17 cellular contexts compared by ENCODE assay signal in genomic region chr17:3885271-3885670, GRCh38. TPM values are rescaled to one million over a fixed set of nuclear protein-coding genes. Genes with fewer than 3 reads are reported as not detected.
DNase-seq lines count a peak whose midpoint lies in the region; ATAC-seq, FAIRE-seq and TF ChIP-seq lines count a peak whose summit lies in the region.
"Had no signal": no experiment of that assay in that cellular context is flagged by ENCODE, and none has a peak within 500 bp of the region (broad histone marks: within the 10 kb centered on the region; RNA-seq: fewer than 3 reads in every experiment).

No MANE protein-coding gene starts in this region.

- H3K4me1 ChIP-seq in GM23248 (ENCODE audit: insufficient read depth) (peaks cover 31% of the 10 kb centered on the region), endothelial cell of umbilical vein (ENCODE audit: control insufficient read depth, extremely low read depth, insufficient read depth, low read length) (peaks cover 45% of the 10 kb centered on the region), vagina (peaks cover 51% of the 10 kb centered on the region)
- H3K4me1 ChIP-seq: HAP-1 had no signal

- dilution Hi-C loops in endothelial cell of umbilical vein (cut with MboI; ENCODE audit: extremely low pct_ligation_motif_present, low sequenced_read_pairs), result no loop called here

- H3K4me3 ChIP-seq in GM23248 (no peak overlapping the region), endothelial cell of umbilical vein (replicated peaks in 1 of 3; ENCODE audit: insufficient read depth in 1 of 3, low read depth in 1 of 3, low read length in 3 of 3) (no peak overlapping the region), vagina (no peak overlapping the region)
- H3K4me3 ChIP-seq: HAP-1, K562 had no signal

- H4K20me1 ChIP-seq in GM23248 (ENCODE audit: insufficient read depth) (no peaks in the 10 kb centered on the region), endothelial cell of umbilical vein (replicated peaks; ENCODE audit: control insufficient read depth, extremely low read depth, insufficient read depth, low read length) (no peaks in the 10 kb centered on the region)

- H3K9ac ChIP-seq in GM23248, result peak overlapping the region; percentile 46
- no peak overlapping the region for H3K9ac ChIP-seq in endothelial cell of umbilical vein (replicated peaks; ENCODE audit: extremely low read depth, insufficient read depth, low read length)

- in situ Hi-C loops in GM23248 (cut with MboI), result no loop called here

- H3K27ac ChIP-seq in GM23248 (no peak overlapping the region), endothelial cell of umbilical vein (ENCODE audit: insufficient read depth, low read depth, low read length) (peak overlapping the region; percentile 2), vagina (peak overlapping the region; percentile 27)
- H3K27ac ChIP-seq: HL-60 had no signal

- no TSS peak for BruUV-seq in endothelial cell of umbilical vein (replicated peaks; lab: Mats Ljungman, UMichigan)

- H3K27me3 Mint-ChIP-seq in activated T-helper 17 cell treated with anti-CD3 and anti-CD28 coated beads, Interleukin-2, amount 50 U/mL, for 72 hours, result no peaks in the 10 kb centered on the region
- H3K27me3 Mint-ChIP-seq in activated CD4-positive, alpha-beta memory T cell treated with anti-CD3 and anti-CD28 coated beads for 36 hours, result no peaks in the 10 kb centered on the region

- H3K4me2 ChIP-seq in GM23248 (ENCODE audit: unreplicated experiment) (no peak overlapping the region), endothelial cell of umbilical vein (ENCODE audit: insufficient read depth, low read length) (no peak overlapping the region)

- intact Hi-C loops in endothelial cell of umbilical vein (cut with micrococcal nuclease), result no loop called here
- intact Hi-C loops in vagina (cut with DNase I), result no loop called here
- intact Hi-C loops in activated CD4-positive, alpha-beta memory T cell treated with anti-CD3 and anti-CD28 coated beads for 36 hours (cut with micrococcal nuclease), result no loop called here

- WGBS in GM23248 (ENCODE audit: low coverage in 1 of 2, low lambda C conversion rate in 2 of 2, missing lambda C conversion rate in 2 of 2), 2 experiments, result 74 to 76% methylated on average over 12 to 14 of the region's 14 CpGs

- H3K27me3 ChIP-seq in GM23248 (replicated peaks; ENCODE audit: insufficient read depth) (no peaks in the 10 kb centered on the region), endothelial cell of umbilical vein (ENCODE audit: control insufficient read depth in 2 of 2, insufficient read depth in 2 of 2, low read length in 2 of 2) (no peaks in the 10 kb centered on the region), vagina (no peaks in the 10 kb centered on the region)

- DNase-seq in GM23248 (no peak), endothelial cell of umbilical vein (ENCODE audit: low read depth, low spot score) (peak; percentile 38), vagina (ENCODE audit: extremely low spot score in 2 of 2) (no peak)
- no peak for DNase-seq in activated CD4-positive, alpha-beta memory T cell treated with anti-CD3 and anti-CD28 coated beads for 36 hours
- DNase-seq: NCI-H1436 treated with DMSO at 0.1 percent for 48 hours; NCI-H2081 treated with DMSO at 0.1 percent for 48 hours; NCI-H526 treated with DMSO at 0.1 percent for 48 hours; NK-92 treated with Interleukin-12 subunit alpha and Interleukin-12 subunit beta, amount 100 ng/mL, for 24 hours; OCI-M1; RPMI8226 had no signal

- no peak overlapping the region for H3K4me3 Mint-ChIP-seq in activated T-helper 17 cell treated with anti-CD3 and anti-CD28 coated beads, Interleukin-2, amount 50 U/mL, for 72 hours
- H3K4me3 Mint-ChIP-seq in activated CD4-positive, alpha-beta memory T cell treated with anti-CD3 and anti-CD28 coated beads for 36 hours, result no peak overlapping the region

- FAIRE-seq in endothelial cell of umbilical vein (lab: Jason Lieb, UNC), result no peak
- FAIRE-seq: K562 had no signal

- no peaks in the 10 kb centered on the region for H3K36me3 ChIP-seq in GM23248 (ENCODE audit: low read depth)
- no peaks in the 10 kb centered on the region for H3K36me3 ChIP-seq in endothelial cell of umbilical vein (ENCODE audit: control insufficient read depth in 2 of 2, extremely low read depth in 1 of 2, insufficient read depth in 2 of 2, low read length in 2 of 2)
- H3K36me3 ChIP-seq in vagina, result peaks cover 0 to 30% of the 10 kb centered on the region in 2 donors
- H3K36me3 ChIP-seq: HAP-1 had no signal

- H3K36me3 Mint-ChIP-seq in activated T-helper 17 cell treated with anti-CD3 and anti-CD28 coated beads, Interleukin-2, amount 50 U/mL, for 72 hours (ENCODE audit: low read depth), result no peaks in the 10 kb centered on the region
- no peaks in the 10 kb centered on the region for H3K36me3 Mint-ChIP-seq in activated CD4-positive, alpha-beta memory T cell treated with anti-CD3 and anti-CD28 coated beads for 36 hours

- TF ChIP-seq POLR2A in endothelial cell of umbilical vein (IDR thresholded peaks at IDR 0.05; ENCODE audit: low read depth, low read length) (no peak), vagina (IDR thresholded peaks at IDR 0.05) (no peak)

- POLR2A ChIA-PET in endothelial cell of umbilical vein (lab: Charles Lee), result no interaction called here
- POLR2A ChIA-PET in activated CD4-positive, alpha-beta memory T cell treated with anti-CD3 and anti-CD28 coated beads for 36 hours (lab: Charles Lee), result no interaction called here

- peaks cover 18% of the 10 kb centered on the region for H3K4me1 Mint-ChIP-seq in activated T-helper 17 cell treated with anti-CD3 and anti-CD28 coated beads, Interleukin-2, amount 50 U/mL, for 72 hours
- H3K4me1 Mint-ChIP-seq in activated CD4-positive, alpha-beta memory T cell treated with anti-CD3 and anti-CD28 coated beads for 36 hours (ENCODE audit: low read depth), result peaks cover 20% of the 10 kb centered on the region

- H3K27ac Mint-ChIP-seq in activated T-helper 17 cell treated with anti-CD3 and anti-CD28 coated beads, Interleukin-2, amount 50 U/mL, for 72 hours, result peak overlapping the region; percentile 20
- no peak overlapping the region for H3K27ac Mint-ChIP-seq in activated CD4-positive, alpha-beta memory T cell treated with anti-CD3 and anti-CD28 coated beads for 36 hours

- ATAC-seq in activated T-helper 17 cell treated with anti-CD3 and anti-CD28 coated beads, Interleukin-2, amount 50 U/mL, for 72 hours (replicated peaks), result no peak
- ATAC-seq in GM21381 (IDR thresholded peaks at IDR 0.05; ENCODE audit: unreplicated experiment), result no peak
- no peak for ATAC-seq in HG03521 (IDR thresholded peaks at IDR 0.05; ENCODE audit: unreplicated experiment)
- ATAC-seq: K562 had no signal

- TF ChIP-seq CTCF in endothelial cell of umbilical vein (IDR thresholded peaks at IDR 0.05; ENCODE audit: extremely low read depth in 1 of 2, insufficient read depth in 1 of 2, low read depth in 1 of 2, low read length in 2 of 2) (no peak), vagina (IDR thresholded peaks at IDR 0.05) (no peak)

- no peak overlapping the region for H2AFZ ChIP-seq in GM23248
- H2AFZ ChIP-seq in endothelial cell of umbilical vein (ENCODE audit: low read depth, low read length), result no peak overlapping the region

- peaks cover 17% of the 10 kb centered on the region for H3F3A ChIP-seq in GM23248 (ENCODE audit: insufficient read depth)

- CTCF ChIA-PET in endothelial cell of umbilical vein (lab: Charles Lee), result interaction anchor here (0.6 to 1.8 kb wide), 5 partner anchors 14 to 42 kb away, joined by 3 to 7 read pairs (median 4); partner anchors contain the start of gene NCBP3
- CTCF ChIA-PET in activated CD4-positive, alpha-beta memory T cell treated with anti-CD3 and anti-CD28 coated beads for 36 hours (lab: Charles Lee), result no interaction called here

- H3K9me1 ChIP-seq in endothelial cell of umbilical vein (replicated peaks; ENCODE audit: control insufficient read depth, extremely low read depth, insufficient read depth, low read length), result no peaks in the 10 kb centered on the region

- H3K9me3 ChIP-seq in GM23248 (ENCODE audit: low read depth), result no peaks in the 10 kb centered on the region
- no peaks in the 10 kb centered on the region for H3K9me3 ChIP-seq in endothelial cell of umbilical vein (replicated peaks; ENCODE audit: control insufficient read depth, insufficient read depth, low read length)
- H3K9me3 ChIP-seq in vagina, result no peaks in the 10 kb centered on the region
- H3K9me3 ChIP-seq: HAP-1 had no signal

- H3K9me3 Mint-ChIP-seq in activated T-helper 17 cell treated with anti-CD3 and anti-CD28 coated beads, Interleukin-2, amount 50 U/mL, for 72 hours, result no peaks in the 10 kb centered on the region
- H3K9me3 Mint-ChIP-seq in activated CD4-positive, alpha-beta memory T cell treated with anti-CD3 and anti-CD28 coated beads for 36 hours, result no peaks in the 10 kb centered on the region

- H3K9me2 ChIP-seq in GM23248 (ENCODE audit: insufficient read depth), result no peaks in the 10 kb centered on the region

- H3K79me2 ChIP-seq in GM23248 (ENCODE audit: insufficient read depth) (peaks cover 17% of the 10 kb centered on the region), endothelial cell of umbilical vein (ENCODE audit: control insufficient read depth, insufficient read depth, low read length) (peaks cover 16% of the 10 kb centered on the region)

RNA-seq across cellular contexts. Expression of gene CAMKK1, which starts 7.6 kb away (rescaled TPM):
- 4.5 and 5.1 TPM in 2 replicates for total RNA-seq in GM23248 (2014; rRNA removed; shearing (Covaris generic))
- polyA plus RNA-seq in GM23248 (2016; fragmentation: Nextera tagmentation; extraction: Ambion mirVana) (4.0 and 4.1 TPM in 2 replicates), endothelial cell of umbilical vein (4.3 and 4.5 TPM in 2 replicates)
- total RNA-seq in activated T-helper 17 cell treated with anti-CD3 and anti-CD28 coated beads, Interleukin-2, amount 50 U/mL, for 72 hours, result 1 to 10 TPM; 4.0 to 4.9 TPM
- total RNA-seq in endothelial cell of umbilical vein (5.7 and 6.1 TPM in 2 replicates), vagina (12.0 TPM)
- 3.1 and 3.6 TPM in 2 replicates for polyA plus RNA-seq in endothelial cell of umbilical vein (2011; cell fraction: cytosol; rRNA removed)
- 12.1 and 12.3 TPM in 2 replicates for polyA plus RNA-seq in endothelial cell of umbilical vein (2011; cell fraction: nucleus; rRNA removed)
- 4.0 and 5.3 TPM in 2 replicates for polyA plus RNA-seq in endothelial cell of umbilical vein (2012)
- 3.2 and 5.7 TPM in 2 replicates for polyA minus RNA-seq in endothelial cell of umbilical vein
- polyA minus RNA-seq in endothelial cell of umbilical vein (2011; cell fraction: cytosol; rRNA and poly(A)+ RNA removed), result 10.8 TPM
- polyA minus RNA-seq in endothelial cell of umbilical vein (2011; cell fraction: nucleus; rRNA and poly(A)+ RNA removed), result 4.3 and 5.5 TPM in 2 replicates
- 1 to 10 TPM; 3.3 to 3.9 TPM for total RNA-seq in activated CD4-positive, alpha-beta memory T cell treated with anti-CD3 and anti-CD28 coated beads for 36 hours

RNA-seq across cellular contexts. Expression of gene P2RX1, which starts 31.0 kb away (rescaled TPM):
- not detected in 2 replicates for total RNA-seq in GM23248 (2014; rRNA removed; shearing (Covaris generic))
- polyA plus RNA-seq in GM23248 (2016; fragmentation: Nextera tagmentation; extraction: Ambion mirVana), result 0.06 TPM in 1 of 2 replicates, not detected in the other
- total RNA-seq in activated T-helper 17 cell treated with anti-CD3 and anti-CD28 coated beads, Interleukin-2, amount 50 U/mL, for 72 hours, result 1 to 10 TPM in 1 of 2 donors, not detected in 1; 1.6 TPM
- not detected in 2 replicates for total RNA-seq in endothelial cell of umbilical vein
- 0.05 TPM in 1 of 2 replicates, not detected in the other for polyA plus RNA-seq in endothelial cell of umbilical vein
- 0.03 TPM in 1 of 2 replicates, not detected in the other for polyA plus RNA-seq in endothelial cell of umbilical vein (2011; cell fraction: cytosol; rRNA removed)
- 0.05 and 0.08 TPM in 2 replicates for polyA plus RNA-seq in endothelial cell of umbilical vein (2011; cell fraction: nucleus; rRNA removed)
- 0.10 TPM in 1 of 2 replicates, not detected in the other for polyA plus RNA-seq in endothelial cell of umbilical vein (2012)
- 0.17 TPM in 1 of 2 replicates, not detected in the other for polyA minus RNA-seq in endothelial cell of umbilical vein
- not detected for polyA minus RNA-seq in endothelial cell of umbilical vein (2011; cell fraction: cytosol; rRNA and poly(A)+ RNA removed)
- not detected in 2 replicates for polyA minus RNA-seq in endothelial cell of umbilical vein (2011; cell fraction: nucleus; rRNA and poly(A)+ RNA removed)
- 4.2 TPM for total RNA-seq in vagina
- total RNA-seq in activated CD4-positive, alpha-beta memory T cell treated with anti-CD3 and anti-CD28 coated beads for 36 hours, result under 1 TPM; 0.43 to 0.44 TPM
- total RNA-seq: SK-MEL-5 had no signal

RNA-seq across cellular contexts. Expression of gene NCBP3, which starts 39.2 kb away (rescaled TPM):
- total RNA-seq in GM23248 (2014; rRNA removed; shearing (Covaris generic)), result 16.6 and 25.3 TPM in 2 replicates
- 19.6 and 20.1 TPM in 2 replicates for polyA plus RNA-seq in GM23248 (2016; fragmentation: Nextera tagmentation; extraction: Ambion mirVana)
- 10 to 100 TPM; 30.8 to 40.4 TPM for total RNA-seq in activated T-helper 17 cell treated with anti-CD3 and anti-CD28 coated beads, Interleukin-2, amount 50 U/mL, for 72 hours
- total RNA-seq in endothelial cell of umbilical vein, result 51.1 and 52.2 TPM in 2 replicates
- 13.7 and 18.2 TPM in 2 replicates for polyA plus RNA-seq in endothelial cell of umbilical vein
- 11.9 and 12.1 TPM in 2 replicates for polyA plus RNA-seq in endothelial cell of umbilical vein (2011; cell fraction: cytosol; rRNA removed)
- 62.7 and 82.9 TPM in 2 replicates for polyA plus RNA-seq in endothelial cell of umbilical vein (2011; cell fraction: nucleus; rRNA removed)
- polyA plus RNA-seq in endothelial cell of umbilical vein (2012), result 38.9 and 40.6 TPM in 2 replicates
- polyA minus RNA-seq in endothelial cell of umbilical vein, result 23.0 and 28.6 TPM in 2 replicates
- 7.9 TPM for polyA minus RNA-seq in endothelial cell of umbilical vein (2011; cell fraction: cytosol; rRNA and poly(A)+ RNA removed)
- polyA minus RNA-seq in endothelial cell of umbilical vein (2011; cell fraction: nucleus; rRNA and poly(A)+ RNA removed), result 27.6 and 51.3 TPM in 2 replicates
- 20.6 TPM for total RNA-seq in vagina
- 10 to 100 TPM; 38.8 to 42.4 TPM for total RNA-seq in activated CD4-positive, alpha-beta memory T cell treated with anti-CD3 and anti-CD28 coated beads for 36 hours
